8 cellular contexts compared by ENCODE assay signal in genomic region chr13:98975822-98976261, GRCh38. TPM values are rescaled to one million over a fixed set of nuclear protein-coding genes. Genes with fewer than 3 reads are reported as not detected.
DNase-seq lines count a peak whose midpoint lies in the region; ATAC-seq and TF ChIP-seq lines count a peak whose summit lies in the region.

No MANE protein-coding gene starts in this region.

- peaks cover 0 to 10% (median 0%) of the 10 kb centered on the region in 3 donors for H3K27me3 ChIP-seq in psoas muscle (ENCODE audit: insufficient read depth in 3 of 3, low read length in 2 of 3)

- H3K27ac ChIP-seq in epithelial cell of prostate (peak overlapping the region; percentile 90), psoas muscle (no peak overlapping the region)

- no peak for TF ChIP-seq CTCF in HFF-Myc (IDR thresholded peaks at IDR 0.05; ENCODE audit: low read depth, low read length, missing control alignments)
- TF ChIP-seq CTCF in psoas muscle (IDR thresholded peaks at IDR 0.05): no peak

- H3K9me3 ChIP-seq in psoas muscle: no peaks in the 10 kb centered on the region

- intact Hi-C loops in psoas muscle (cut with DNase I): loop anchor here in 1 of 2 donors (5.0 kb wide), 1 partner anchor 56 kb away; no protein-coding TSS in a partner anchor

- H3K4me1 ChIP-seq in psoas muscle: peaks cover 8% of the 10 kb centered on the region

- ATAC-seq in psoas muscle (no peak), GM21825 (IDR thresholded peaks at IDR 0.05; ENCODE audit: unreplicated experiment) (no peak)

- WGBS in psoas muscle, 3 donors: 31 to 37% (median 37%) methylated on average over 5 of the region's 5 CpGs

- DNase-seq in HFF-Myc (ENCODE audit: extremely low read depth, low read depth) (no peak), NOMO-1 treated with DMSO at 0.1 percent for 48 hours (lab: John Stamatoyannopoulos, UW; ENCODE audit: unreplicated experiment) (peak; percentile 26), epithelial cell of prostate (ENCODE audit: low read depth, low spot score) (no peak), psoas muscle (no peak), AG20443 (ENCODE audit: low spot score) (no peak), middle frontal gyrus (ENCODE audit: extremely low spot score, low spot score) (no peak)
- no peak for DNase-seq in activated CD8-positive, alpha-beta memory T cell treated with anti-CD3 and anti-CD28 coated beads, Interleukin-2, amount 50 U/mL, for 4 hours

- peak overlapping the region; percentile 10; the same call in 1 of the 2 replicates for H3K4me3 ChIP-seq in HFF-Myc (replicated peaks; ENCODE audit: low read depth, low read length)
- H3K4me3 ChIP-seq in psoas muscle: peak overlapping the region; percentile 62

- no peaks in the 10 kb centered on the region for H3K36me3 ChIP-seq in psoas muscle (ENCODE audit: insufficient read depth in 1 of 2, low read depth in 1 of 2)

RNA-seq across cellular contexts. Expression of gene DOCK9, which starts 2.0 kb away (rescaled TPM):
- 10 to 100 TPM; 14.8 to 39.5 (median 28.5) TPM for total RNA-seq in psoas muscle
- 10 to 100 TPM; 13.8 to 26.3 (median 14.6) TPM for polyA plus RNA-seq in psoas muscle
